ENCODE assay signal across 8 cellular contexts in genomic region chr11:77188323-77188911, GRCh38.
DNase-seq lines count a peak whose midpoint lies in the region; ATAC-seq and TF ChIP-seq lines count a peak whose summit lies in the region.

No MANE protein-coding gene starts in this region.

- TF ChIP-seq CTCF in SU-DHL-6 (IDR thresholded peaks at IDR 0.05; ENCODE audit: insufficient read depth, low read length, poor library complexity, severe bottlenecking) (peak; percentile 80), cardiac muscle cell (IDR thresholded peaks at IDR 0.05; ENCODE audit: low read depth, low read length) (peak; percentile 90)

- H3K36me3 ChIP-seq in SU-DHL-6 (ENCODE audit: low read length) = no peaks in the 10 kb centered on the region
- H3K36me3 ChIP-seq in cardiac muscle cell = no peaks in the 10 kb centered on the region

- H3K27ac ChIP-seq in SU-DHL-6 (ENCODE audit: low read depth, low read length) (no peak overlapping the region), cardiac muscle cell (no peak overlapping the region)

- H3K4me2 ChIP-seq in SU-DHL-6 (ENCODE audit: low read depth, low read length, poor library complexity, severe bottlenecking) = no peak overlapping the region

- no peaks in the 10 kb centered on the region for H3K9me3 ChIP-seq in SU-DHL-6 (ENCODE audit: insufficient read depth, low read length)
- H3K9me3 ChIP-seq in cardiac muscle cell (ENCODE audit: low read depth) = no peaks in the 10 kb centered on the region

- no peak overlapping the region for H3K9ac ChIP-seq in SU-DHL-6 (ENCODE audit: low read length)

- ATAC-seq in HG03432 (IDR thresholded peaks at IDR 0.05; ENCODE audit: unreplicated experiment) = no peak

- H3K4me3 ChIP-seq in SU-DHL-6 (ENCODE audit: insufficient read depth, low read length, poor library complexity, severe bottlenecking) = no peak overlapping the region
- no peak overlapping the region for H3K4me3 ChIP-seq in cardiac muscle cell

- H2AFZ ChIP-seq in SU-DHL-6 (ENCODE audit: low read depth, low read length, severe bottlenecking) = no peak overlapping the region

- no peaks in the 10 kb centered on the region for H3F3A ChIP-seq in SU-DHL-6 (ENCODE audit: insufficient read depth)

- H3K79me2 ChIP-seq in SU-DHL-6 (ENCODE audit: insufficient read depth, low read length) = no peaks in the 10 kb centered on the region

- H3K9me2 ChIP-seq in SU-DHL-6 (replicated peaks; ENCODE audit: insufficient read depth, low read length) = no peaks in the 10 kb centered on the region

- no peaks in the 10 kb centered on the region for H3K27me3 ChIP-seq in SU-DHL-6 (ENCODE audit: low read length)
- H3K27me3 ChIP-seq in cardiac muscle cell = no peaks in the 10 kb centered on the region

- DNase-seq in NOMO-1 (lab: John Stamatoyannopoulos, UW; ENCODE audit: unreplicated experiment in 2 of 2) (peak; percentile 9 to 59), NOMO-1 treated with dmso at 0.1 percent for 144 hours (lab: John Stamatoyannopoulos, UW; ENCODE audit: unreplicated experiment) (no peak), NCI-H1092 treated with DMSO at 0.1 percent for 48 hours (lab: John Stamatoyannopoulos, UW) (peak; percentile 71), cardiac muscle cell (ENCODE audit: low read depth in 1 of 2, low spot score in 1 of 2) (peak; percentile 86 to 89), renal cortical epithelial cell (ENCODE audit: low read depth) (peak; percentile 60)
- peak; percentile 21 for DNase-seq in activated naive CD8-positive, alpha-beta T cell treated with anti-CD3 and anti-CD28 coated beads, Interleukin-2, amount 50 U/mL, for 16 hours (ENCODE audit: low read depth, low spot score)

- no peaks in the 10 kb centered on the region for H4K20me1 ChIP-seq in SU-DHL-6 (ENCODE audit: low read depth, low read length)

- no peaks in the 10 kb centered on the region for H3K4me1 ChIP-seq in cardiac muscle cell (ENCODE audit: low read depth)
